ENCODE assay signal across 18 cellular contexts in the genomic region with DNA sequence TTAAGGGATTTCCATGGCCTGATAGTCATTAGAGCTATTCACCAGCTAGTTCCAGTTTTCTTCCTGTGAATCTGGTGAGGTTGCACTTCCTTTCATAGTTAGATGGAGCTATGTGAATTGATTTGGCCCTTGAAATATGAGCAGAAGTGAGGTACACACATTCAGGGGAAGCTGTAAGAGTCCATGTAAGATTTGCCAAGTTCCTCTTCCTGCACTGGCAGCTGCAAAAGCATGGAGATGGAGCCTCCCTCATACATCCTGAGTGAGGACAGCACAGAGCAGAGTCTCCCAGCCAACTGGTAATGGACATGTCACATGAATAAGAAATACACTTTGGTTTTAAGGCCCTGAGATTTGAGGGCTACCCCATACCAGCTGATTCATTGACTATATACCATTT.
"Had no signal": no experiment of that assay in that cellular context is flagged by ENCODE, and none has a peak within 500 bp of the region (broad histone marks: within the 10 kb centered on the region; RNA-seq: fewer than 3 reads in every experiment).

No MANE protein-coding gene starts in this region.

- H3K27me3 Mint-ChIP-seq: activated naive CD8-positive, alpha-beta T cell treated with anti-CD3 and anti-CD28 coated beads, Interleukin-2, amount 10 ng/mL, durations not matched to agents 7 days and 5 days; central memory CD8-positive, alpha-beta T cell had no signal

- H3K9me3 ChIP-seq: thoracic aorta had no signal

- H3K27ac ChIP-seq: foreskin keratinocyte, thoracic aorta had no signal

- H3K4me3 ChIP-seq: lung, thoracic aorta had no signal

- DNase-seq: activated CD4-positive, alpha-beta T cell treated with anti-CD3 and anti-CD28 coated beads, Interleukin-2, amount 10 ng/mL, durations not matched to agents 24 days and 14 days; activated CD4-positive, CD25-positive, alpha-beta regulatory T cell; activated CD8-positive, alpha-beta memory T cell treated with anti-CD3 and anti-CD28 coated beads, Interleukin-2, amount 50 U/mL, for 48 hours; activated gamma-delta T cell treated with Interleukin-2 at 50 U/mL for 16 hours; activated naive CD8-positive, alpha-beta T cell treated with anti-CD3 and anti-CD28 coated beads, Interleukin-2, amount 10 ng/mL, durations not matched to agents 7 days and 5 days; cortex of kidney; effector CD8-positive, alpha-beta T cell; foreskin keratinocyte; kidney glomerular epithelial cell; stimulated activated CD4-positive, alpha-beta T cell treated with anti-CD3 and anti-CD28 coated beads, Interleukin-12 subunit alpha, Interleukin-12 subunit beta, amount 100 ng/mL, for 4 hours; stimulated activated CD4-positive, alpha-beta T cell treated with anti-CD3 and anti-CD28 coated beads, Interleukin-2, amount 100 ng/mL, for 24 hours had no signal

- H3K4me1 ChIP-seq: foreskin keratinocyte had no signal

- H3K4me1 Mint-ChIP-seq: brain, mesothelial cell of epicardium, neural crest cell had no signal

- H3K27ac Mint-ChIP-seq: activated CD4-positive, alpha-beta T cell treated with anti-CD3 and anti-CD28 coated beads, Interleukin-2, amount 10 ng/mL, durations not matched to agents 24 days and 14 days; activated naive CD8-positive, alpha-beta T cell treated with anti-CD3 and anti-CD28 coated beads, Interleukin-2, amount 10 ng/mL, durations not matched to agents 7 days and 5 days; mesothelial cell of epicardium had no signal

- FAIRE-seq: endothelial cell of umbilical vein had no signal

- H3K4me3 Mint-ChIP-seq: activated CD4-positive, alpha-beta T cell treated with anti-CD3 and anti-CD28 coated beads, Interleukin-2, amount 10 ng/mL, durations not matched to agents 24 days and 14 days; activated naive CD8-positive, alpha-beta T cell treated with anti-CD3 and anti-CD28 coated beads, Interleukin-2, amount 10 ng/mL, durations not matched to agents 7 days and 5 days; brain; central memory CD8-positive, alpha-beta T cell; mesothelial cell of epicardium; neural crest cell had no signal

- ATAC-seq: foreskin keratinocyte had no signal

- H3K36me3 ChIP-seq: thoracic aorta had no signal

- H3K36me3 Mint-ChIP-seq: mesothelial cell of epicardium had no signal

- H3K9me3 Mint-ChIP-seq: brain; central memory CD8-positive, alpha-beta T cell; mesothelial cell of epicardium; neural crest cell had no signal
